In genomic region chr16:75230471-75231110, GRCh38 we compare ENCODE assay signal across 35 cellular contexts. TPM values are rescaled to one million over a fixed set of nuclear protein-coding genes. Genes with fewer than 3 reads are reported as not detected.
DNase-seq lines count a peak whose midpoint lies in the region; ATAC-seq and TF ChIP-seq lines count a peak whose summit lies in the region.
"Had no signal": no experiment of that assay in that cellular context is flagged by ENCODE, and none has a peak within 500 bp of the region (broad histone marks: within the 10 kb centered on the region; RNA-seq: fewer than 3 reads in every experiment).

No MANE protein-coding gene starts in this region.

- peaks cover 0 to 45% (median 21%) of the 10 kb centered on the region in 12 donors for H3K4me1 ChIP-seq in heart left ventricle
- H3K4me1 ChIP-seq in mesenchymal stem cell (ENCODE audit: control insufficient read depth, insufficient read depth, low read depth, low read length) = peaks cover 59% of the 10 kb centered on the region
- peaks cover 14 to 28% (median 21%) of the 10 kb centered on the region in 3 donors for H3K4me1 ChIP-seq in skeletal muscle tissue (ENCODE audit: control insufficient read depth in 3 of 3, insufficient read depth in 3 of 3, low read length in 3 of 3)
- H3K4me1 ChIP-seq in PC-9 (replicated peaks; ENCODE audit: insufficient read depth) = peaks cover 12% of the 10 kb centered on the region
- H3K4me1 ChIP-seq in upper lobe of left lung = peaks cover 9 to 28% (median 17%) of the 10 kb centered on the region in 4 donors

- no peak overlapping the region for H3K4me2 ChIP-seq in mesenchymal stem cell (ENCODE audit: low read length, poor library complexity, severe bottlenecking)
- H3K4me2 ChIP-seq in PC-9 = no peak overlapping the region

- H4K20me1 ChIP-seq in PC-9 (ENCODE audit: insufficient read depth) = peaks cover 14% of the 10 kb centered on the region

- BruUV-seq in PC-9 (replicated peaks; lab: Mats Ljungman, UMichigan) = no TSS peak

- H3K9me3 ChIP-seq in heart left ventricle (no peaks in the 10 kb centered on the region), mesenchymal stem cell (ENCODE audit: control insufficient read depth, low read length) (no peaks in the 10 kb centered on the region), skeletal muscle tissue (ENCODE audit: control insufficient read depth in 3 of 3, low read length in 3 of 3) (no peaks in the 10 kb centered on the region), PC-9 (ENCODE audit: insufficient read depth, low read depth) (no peaks in the 10 kb centered on the region), upper lobe of left lung (no peaks in the 10 kb centered on the region)
- H3K9me3 ChIP-seq: esophagus squamous epithelium, left lung, MG63, thyroid gland had no signal

- H2BK15ac ChIP-seq in mesenchymal stem cell (ENCODE audit: low read depth, poor library complexity, severe bottlenecking) = no peak overlapping the region

- H3K79me2 ChIP-seq in PC-9 (ENCODE audit: low read depth) = peaks cover 9% of the 10 kb centered on the region; the same call in 1 of the 2 replicates

- no peak overlapping the region for H3K23ac ChIP-seq in mesenchymal stem cell (ENCODE audit: low read length in 2 of 2)

- TF ChIP-seq CTCF in heart left ventricle (IDR thresholded peaks at IDR 0.05) (no peak), epithelial cell of esophagus (IDR thresholded peaks at IDR 0.05; ENCODE audit: insufficient read depth, low read depth, low read length, missing control alignments) (no peak), PC-9 (conservative IDR thresholded peaks at IDR 0.05) (no peak), upper lobe of left lung (IDR thresholded peaks at IDR 0.05) (no peak)

- peaks cover 0 to 77% (median 54%) of the 10 kb centered on the region in 9 donors for H3K36me3 ChIP-seq in heart left ventricle
- peaks cover 75 to 78% of the 10 kb centered on the region in 2 experiments for H3K36me3 ChIP-seq in mesenchymal stem cell (ENCODE audit: control insufficient read depth in 1 of 2, insufficient read depth in 2 of 2, low read depth in 1 of 2, low read length in 2 of 2)
- H3K36me3 ChIP-seq in skeletal muscle tissue (ENCODE audit: control insufficient read depth in 3 of 3, insufficient read depth in 3 of 3, low read length in 3 of 3) = peaks cover 44 to 46% (median 46%) of the 10 kb centered on the region in 3 donors
- H3K36me3 ChIP-seq in PC-9 (ENCODE audit: low read depth) = peaks cover 4% of the 10 kb centered on the region; the same call in 1 of the 2 replicates
- H3K36me3 ChIP-seq in upper lobe of left lung = peaks cover 0 to 71% (median 46%) of the 10 kb centered on the region in 4 donors

- H3K4ac ChIP-seq in mesenchymal stem cell (ENCODE audit: low read depth in 1 of 2, low read length in 2 of 2) = no peak overlapping the region

- peak overlapping the region in 11 of 12 donors; percentile 7 to 66 (median 27) for H3K27ac ChIP-seq in heart left ventricle
- H3K27ac ChIP-seq in mesenchymal stem cell (ENCODE audit: low read length, poor library complexity, severe bottlenecking) = peak overlapping the region; percentile 5
- H3K27ac ChIP-seq in skeletal muscle tissue (ENCODE audit: low read depth, low read length) = no peak overlapping the region
- H3K27ac ChIP-seq in PC-9 = no peak overlapping the region
- H3K27ac ChIP-seq in upper lobe of left lung = peak overlapping the region in 2 of 4 donors; percentile 53 to 71
- H3K27ac ChIP-seq: esophagus squamous epithelium, thyroid gland had no signal

- intact Hi-C loops in heart left ventricle (cut with DNase I) (loop anchor here in 6 of 10 donors (2.0 to 5.0 kb wide), 7 partner anchors 22 to 172 kb away; no protein-coding TSS in a partner anchor), cardiac septum (cut with DNase I) (loop anchor here (5.0 kb wide), 3 partner anchors 33 to 172 kb away; no protein-coding TSS in a partner anchor), PC-9 (cut with micrococcal nuclease; ENCODE audit: unreplicated experiment) (loop anchor here (5.0 kb wide), 1 partner anchor 77 kb away; no protein-coding TSS in a partner anchor)
- intact Hi-C loops in activated CD4-positive, alpha-beta memory T cell treated with anti-CD3 and anti-CD28 coated beads for 36 hours (cut with micrococcal nuclease) = loop anchor here (10.0 kb wide), 2 partner anchors 234 to 534 kb away; partner anchors contain the start of gene TMEM170A

- H4K91ac ChIP-seq in mesenchymal stem cell (ENCODE audit: low read length) = no peak overlapping the region

- H2AK5ac ChIP-seq in mesenchymal stem cell (ENCODE audit: low read length, severe bottlenecking) = no peak overlapping the region

- peak overlapping the region; percentile 24 for H3K9ac ChIP-seq in mesenchymal stem cell (ENCODE audit: low read length)
- peak overlapping the region; percentile 12 to 33 (median 16) for H3K9ac ChIP-seq in skeletal muscle tissue (ENCODE audit: low read depth in 1 of 3, low read length in 3 of 3)

- H4K8ac ChIP-seq in mesenchymal stem cell (ENCODE audit: low read length) = no peak overlapping the region

- no peaks in the 10 kb centered on the region for H3K9me2 ChIP-seq in PC-9 (ENCODE audit: insufficient read depth)

- no peak overlapping the region for H2BK120ac ChIP-seq in mesenchymal stem cell (ENCODE audit: low read depth, low read length)

- DNase-seq in heart left ventricle (peak in 1 of 5 donors; percentile 63), cardiac septum (ENCODE audit: low spot score) (no peak), epithelial cell of esophagus (ENCODE audit: low read depth) (peak; percentile 48), mesenchymal stem cell (no peak), PC-9 (no peak), upper lobe of left lung (no peak)
- no peak for DNase-seq in activated CD4-positive, alpha-beta memory T cell treated with anti-CD3 and anti-CD28 coated beads for 36 hours
- DNase-seq: activated CD4-positive, alpha-beta memory T cell treated with anti-CD3 and anti-CD28 coated beads, Interleukin-2, amount 10 ng/mL, durations not matched to agents 7 days and 5 days; activated CD8-positive, alpha-beta memory T cell treated with anti-CD3 and anti-CD28 coated beads, Interleukin-2, amount 50 U/mL, for 48 hours; activated naive CD4-positive, alpha-beta T cell treated with anti-CD3 and anti-CD28 coated beads, Interleukin-2, amount 50 U/mL, for 16 hours; amygdala; caudate nucleus; CD4-positive, alpha-beta T cell; esophagus squamous epithelium; GOT3; hypothalamus; immature natural killer cell; KBM-7; MG63; natural killer cell; NCI-H1105 treated with DMSO at 0.1 percent for 48 hours; NCI-H1930; NCI-H524 treated with DMSO at 0.1 percent for 48 hours; posterior cingulate gyrus; T-cell; thyroid gland had no signal

- peaks cover 0 to 15% (median 0%) of the 10 kb centered on the region in 9 donors for H3K27me3 ChIP-seq in heart left ventricle
- H3K27me3 ChIP-seq in mesenchymal stem cell (ENCODE audit: control insufficient read depth in 1 of 2, insufficient read depth in 1 of 2, low read length in 2 of 2) = no peaks in the 10 kb centered on the region
- H3K27me3 ChIP-seq in skeletal muscle tissue (ENCODE audit: control insufficient read depth in 3 of 3, insufficient read depth in 3 of 3, low read length in 3 of 3) = peaks cover 0 to 2% (median 0%) of the 10 kb centered on the region in 3 donors
- no peaks in the 10 kb centered on the region for H3K27me3 ChIP-seq in PC-9 (ENCODE audit: insufficient read depth, low read depth)
- H3K27me3 ChIP-seq in upper lobe of left lung = no peaks in the 10 kb centered on the region
- H3K27me3 ChIP-seq: MG63, thyroid gland had no signal

- H3K14ac ChIP-seq in mesenchymal stem cell (ENCODE audit: low read length in 2 of 2) = no peak overlapping the region

- ATAC-seq in heart left ventricle (peak in 2 of 4 donors; percentile 10 to 29), upper lobe of left lung (ENCODE audit: low FRiP score in 2 of 2) (no peak)
- ATAC-seq: activated CD4-positive, CD25-positive, alpha-beta regulatory T cell treated with anti-CD3 and anti-CD28 coated beads, Interleukin-2, amount 50 U/mL, for 24 hours; GM12878; left lung; natural killer cell; Panc1; T-cell had no signal

- no peak overlapping the region for H3K27ac Mint-ChIP-seq in activated CD4-positive, alpha-beta memory T cell treated with anti-CD3 and anti-CD28 coated beads for 36 hours
- H3K27ac Mint-ChIP-seq: activated CD4-positive, alpha-beta memory T cell treated with anti-CD3 and anti-CD28 coated beads, Interleukin-2, amount 10 ng/mL, durations not matched to agents 7 days and 5 days; CD4-positive, alpha-beta T cell; immature natural killer cell; natural killer cell; stimulated activated naive CD8-positive, alpha-beta T cell treated with anti-CD3 and anti-CD28 coated beads, Interleukin-15, Interleukin-2, amounts not matched to agents 100 ng/mL and 50 ng/mL, for 24 hours had no signal

- 53 to 71% (median 56%) methylated on average over 9 of the region's 9 CpGs for WGBS in heart left ventricle, 4 donors
- WGBS in mesenchymal stem cell = 98% methylated on average over 8 of the region's 9 CpGs
- 60 to 65% methylated on average over 8 of the region's 9 CpGs for WGBS in upper lobe of left lung, 2 donors

- POLR2A ChIA-PET in activated CD4-positive, alpha-beta memory T cell treated with anti-CD3 and anti-CD28 coated beads for 36 hours (lab: Charles Lee) = no interaction called here
- POLR2A ChIA-PET in PC-9 (lab: Charles Lee; ENCODE audit: unreplicated experiment) = interaction anchor here (0.6 kb wide), 1 partner anchor 15 kb away, joined by 20 read pairs; no protein-coding TSS in a partner anchor

- H3K4me1 Mint-ChIP-seq in activated CD4-positive, alpha-beta memory T cell treated with anti-CD3 and anti-CD28 coated beads for 36 hours (ENCODE audit: low read depth) = peaks cover 2% of the 10 kb centered on the region
- H3K4me1 Mint-ChIP-seq: activated CD4-positive, alpha-beta memory T cell treated with anti-CD3 and anti-CD28 coated beads, Interleukin-2, amount 10 ng/mL, durations not matched to agents 7 days and 5 days had no signal

- no peak overlapping the region for H3K18ac ChIP-seq in mesenchymal stem cell (ENCODE audit: low read depth in 1 of 2, low read length in 2 of 2)

- no peak for TF ChIP-seq POLR2A in heart left ventricle (IDR thresholded peaks at IDR 0.05)
- TF ChIP-seq POLR2A in upper lobe of left lung (IDR thresholded peaks at IDR 0.05) = no peak

- CTCF ChIA-PET in activated CD4-positive, alpha-beta memory T cell treated with anti-CD3 and anti-CD28 coated beads for 36 hours (lab: Charles Lee) = interaction anchor here (6.9 kb wide), 1 partner anchor 152 kb away, joined by 184 read pairs; no protein-coding TSS in a partner anchor
- CTCF ChIA-PET in PC-9 (lab: Charles Lee) = no interaction called here

- peaks cover 1% of the 10 kb centered on the region for H3K27me3 Mint-ChIP-seq in activated CD4-positive, alpha-beta memory T cell treated with anti-CD3 and anti-CD28 coated beads for 36 hours
- H3K27me3 Mint-ChIP-seq: activated CD4-positive, alpha-beta memory T cell treated with anti-CD3 and anti-CD28 coated beads, Interleukin-2, amount 10 ng/mL, durations not matched to agents 7 days and 5 days had no signal

- peaks cover 17% of the 10 kb centered on the region for H3K79me1 ChIP-seq in mesenchymal stem cell (replicated peaks; ENCODE audit: low read length, poor library complexity, severe bottlenecking)

- H2BK5ac ChIP-seq in mesenchymal stem cell (ENCODE audit: low read depth, low read length, poor library complexity, severe bottlenecking) = no peak overlapping the region

- H2AFZ ChIP-seq in mesenchymal stem cell (ENCODE audit: low read depth, low read length) (no peak overlapping the region), PC-9 (no peak overlapping the region)

- peaks cover 5% of the 10 kb centered on the region; the same call in 1 of the 2 replicates for H3F3A ChIP-seq in PC-9 (ENCODE audit: insufficient read depth, low read depth)

- no peaks in the 10 kb centered on the region for H3K36me3 Mint-ChIP-seq in activated CD4-positive, alpha-beta memory T cell treated with anti-CD3 and anti-CD28 coated beads for 36 hours
- H3K36me3 Mint-ChIP-seq: immature natural killer cell, natural killer cell, T-cell had no signal

- no peak overlapping the region for H3K4me3 Mint-ChIP-seq in activated CD4-positive, alpha-beta memory T cell treated with anti-CD3 and anti-CD28 coated beads for 36 hours
- H3K4me3 Mint-ChIP-seq: activated CD4-positive, alpha-beta memory T cell treated with anti-CD3 and anti-CD28 coated beads, Interleukin-2, amount 10 ng/mL, durations not matched to agents 7 days and 5 days; CD4-positive, alpha-beta T cell; immature natural killer cell; natural killer cell; stimulated activated naive CD8-positive, alpha-beta T cell treated with anti-CD3 and anti-CD28 coated beads, Interleukin-15, Interleukin-2, amounts not matched to agents 100 ng/mL and 50 ng/mL, for 24 hours; T-cell had no signal

- peak in 1 of 4 donors; percentile 73 for TF ChIP-seq EP300 in upper lobe of left lung (IDR thresholded peaks at IDR 0.05)

- H3K4me3 ChIP-seq in heart left ventricle (no peak overlapping the region), epithelial cell of esophagus (ENCODE audit: low read length) (no peak overlapping the region), mesenchymal stem cell (ENCODE audit: insufficient read depth in 1 of 2, low read depth in 1 of 2, low read length in 2 of 2) (no peak overlapping the region), skeletal muscle tissue (ENCODE audit: low read length in 3 of 3) (no peak overlapping the region), PC-9 (no peak overlapping the region), upper lobe of left lung (no peak overlapping the region)
- H3K4me3 ChIP-seq: esophagus squamous epithelium, GM12878, left lung, MG63, thyroid gland had no signal

- no peak overlapping the region for H2BK12ac ChIP-seq in mesenchymal stem cell (ENCODE audit: low read length in 2 of 2)

- H3K9me3 Mint-ChIP-seq in activated CD4-positive, alpha-beta memory T cell treated with anti-CD3 and anti-CD28 coated beads for 36 hours = no peaks in the 10 kb centered on the region
- H3K9me3 Mint-ChIP-seq: activated CD4-positive, alpha-beta memory T cell treated with anti-CD3 and anti-CD28 coated beads, Interleukin-2, amount 10 ng/mL, durations not matched to agents 7 days and 5 days; CD4-positive, alpha-beta T cell; immature natural killer cell; natural killer cell; stimulated activated naive CD8-positive, alpha-beta T cell treated with anti-CD3 and anti-CD28 coated beads, Interleukin-15, Interleukin-2, amounts not matched to agents 100 ng/mL and 50 ng/mL, for 24 hours; T-cell had no signal

RNA-seq across cellular contexts. Expression of gene CTRB1, which starts 11.8 kb away (rescaled TPM):
- 1 to 10 TPM in 5 of 9 donors, not detected in 4; 2.0 to 3.7 (median 3.0) TPM for total RNA-seq in heart left ventricle
- polyA plus RNA-seq in heart left ventricle = under 1 TPM in 1 of 2 donors, not detected in 1; 0.64 TPM
- total RNA-seq in cardiac septum = not detected
- polyA plus RNA-seq in mesenchymal stem cell (2013, experiment 1 of 2) = not detected
- not detected for polyA plus RNA-seq in mesenchymal stem cell (2013, experiment 2 of 2)
- total RNA-seq in skeletal muscle tissue = not detected
- total RNA-seq in activated CD4-positive, alpha-beta memory T cell treated with anti-CD3 and anti-CD28 coated beads for 36 hours = not detected
- total RNA-seq in PC-9 (2021) = not detected in 2 replicates
- 10 to 100 TPM in 1 of 6 donors, 1 to 10 TPM in 1, not detected in 4; 5.1 to 11.3 TPM for total RNA-seq in upper lobe of left lung
- total RNA-seq: activated CD4-positive, alpha-beta memory T cell treated with anti-CD3 and anti-CD28 coated beads, Interleukin-2, amount 10 ng/mL, durations not matched to agents 7 days and 5 days; CD4-positive, alpha-beta T cell; Daoy; esophagus squamous epithelium; frontal cortex; HT1080; left lung; natural killer cell; thyroid gland had no signal
- polyA plus RNA-seq: GM12878, immature natural killer cell had no signal

RNA-seq across cellular contexts. Expression of gene BCAR1, which starts 20.8 kb away (rescaled TPM):
- total RNA-seq in heart left ventricle (100 to 1,000 TPM in 1 of 9 donors, 10 to 100 TPM in 8; 51.4 to 129 (median 72.0) TPM), cardiac septum (80.3 TPM), skeletal muscle tissue (19.3 TPM), PC-9 (2021) (53.9 and 62.5 TPM in 2 replicates), upper lobe of left lung (10 to 100 TPM; 32.9 to 87.2 (median 61.7) TPM)
- polyA plus RNA-seq in heart left ventricle = 10 to 100 TPM; 54.2 to 89.2 TPM
- 169 TPM for polyA plus RNA-seq in mesenchymal stem cell (2013, experiment 1 of 2)
- polyA plus RNA-seq in mesenchymal stem cell (2013, experiment 2 of 2) = 176 TPM
- total RNA-seq in activated CD4-positive, alpha-beta memory T cell treated with anti-CD3 and anti-CD28 coated beads for 36 hours = 1 to 10 TPM in 1 of 2 experiments, under 1 TPM in 1; 0.78 to 1.1 TPM
- total RNA-seq: activated CD4-positive, alpha-beta memory T cell treated with anti-CD3 and anti-CD28 coated beads, Interleukin-2, amount 10 ng/mL, durations not matched to agents 7 days and 5 days; natural killer cell had no signal
- polyA plus RNA-seq: immature natural killer cell had no signal

RNA-seq across cellular contexts. Expression of gene CTRB2, which starts 23.6 kb away (rescaled TPM):
- 1 to 10 TPM in 4 of 9 donors, under 1 TPM in 1, not detected in 4; 0.98 to 3.7 (median 2.8) TPM for total RNA-seq in heart left ventricle
- polyA plus RNA-seq in heart left ventricle = under 1 TPM in 1 of 2 donors, not detected in 1; 0.51 TPM
- total RNA-seq in cardiac septum = not detected
- polyA plus RNA-seq in mesenchymal stem cell (2013, experiment 1 of 2) = not detected
- polyA plus RNA-seq in mesenchymal stem cell (2013, experiment 2 of 2) = not detected
- not detected for total RNA-seq in skeletal muscle tissue
- not detected for total RNA-seq in activated CD4-positive, alpha-beta memory T cell treated with anti-CD3 and anti-CD28 coated beads for 36 hours
- not detected in 2 replicates for total RNA-seq in PC-9 (2021)
- total RNA-seq in upper lobe of left lung = 10 to 100 TPM in 1 of 6 donors, 1 to 10 TPM in 1, not detected in 4; 9.8 to 15.9 TPM
- total RNA-seq: activated CD4-positive, alpha-beta memory T cell treated with anti-CD3 and anti-CD28 coated beads, Interleukin-2, amount 10 ng/mL, durations not matched to agents 7 days and 5 days; CD4-positive, alpha-beta T cell; Daoy; esophagus squamous epithelium; frontal cortex; HT1080; left lung; natural killer cell; thyroid gland had no signal
- polyA plus RNA-seq: GM12878, immature natural killer cell had no signal

Comparison
In these comparisons a context has a peak if more than half of its experiments do, and no peak if none do; other contexts are left out.
1. H3K27ac ChIP-seq: peak in heart left ventricle (11 of 12) and mesenchymal stem cell (single experiment); none in skeletal muscle tissue (single experiment) and PC-9 (single experiment).